In the genomic region with DNA sequence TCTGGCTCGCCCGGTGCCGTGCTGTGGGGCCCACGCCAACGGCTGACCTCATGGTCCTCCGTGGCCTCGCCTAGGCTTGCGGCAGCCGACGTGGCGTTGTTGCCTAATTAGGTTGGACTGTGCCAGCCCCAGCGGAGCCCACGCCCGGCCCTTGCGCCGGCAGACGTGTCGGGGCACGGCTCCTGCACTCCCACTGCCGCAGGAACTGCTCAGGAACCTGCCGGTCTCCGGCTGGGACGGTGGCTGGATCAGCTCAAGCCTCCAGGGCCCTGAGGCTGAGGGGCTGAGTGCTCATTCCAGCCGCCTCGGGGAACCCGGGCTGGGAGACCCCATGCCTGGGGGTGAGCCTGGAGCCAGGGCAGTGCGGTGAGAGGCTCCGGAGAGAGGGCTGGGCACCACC, we compare ENCODE assay signal across 23 cellular contexts. TPM values are rescaled to one million over a fixed set of nuclear protein-coding genes. Genes with fewer than 3 reads are reported as not detected.
A peak's percentile ranks its signal among the peaks of the same experiment; 100 is the strongest.
DNase-seq lines count a peak whose midpoint lies in the region; ATAC-seq and TF ChIP-seq lines count a peak whose summit lies in the region.
"Had no signal": no experiment of that assay in that cellular context is flagged by ENCODE, and none has a peak within 500 bp of the region (broad histone marks: within the 10 kb centered on the region; RNA-seq: fewer than 3 reads in every experiment).

No MANE protein-coding gene starts in this region.

- H3K4me2 ChIP-seq in mammary epithelial cell (ENCODE audit: insufficient read depth, low read depth, low read length), result peak overlapping the region; percentile 98
- H3K4me2 ChIP-seq: KMS-11 had no signal

- DNase-seq in HPDE6-E6E7 (ENCODE audit: extremely low spot score) (peak; percentile 91), mammary epithelial cell (peak; percentile 85), foreskin keratinocyte (peak; percentile 55 to 71), ureter (ENCODE audit: low spot score) (peak; percentile 69), DMS53 treated with DMSO at 0.1 percent for 48 hours (lab: John Stamatoyannopoulos, UW; ENCODE audit: unreplicated experiment) (no peak), EL (no peak)
- DNase-seq in effector memory CD8-positive, alpha-beta T cell, result no peak
- DNase-seq: CD4-positive, CD25-positive, alpha-beta regulatory T cell; DND-41; GOT3; HCEC 1CT; IMR-90; MV-4-11; NCI-H1105 treated with DMSO at 0.1 percent for 48 hours; NCI-H2081; NCI-H2171 treated with DMSO at 0.1 percent for 48 hours; NCI-H524 treated with DMSO at 0.1 percent for 48 hours; NCI-H82; Peyer's patch had no signal

- H3K4me1 ChIP-seq in mammary epithelial cell (ENCODE audit: insufficient read depth, low read length) (peaks cover 54% of the 10 kb centered on the region), foreskin keratinocyte (peaks cover 6% of the 10 kb centered on the region)
- H3K4me1 ChIP-seq: Peyer's patch, SJSA1 had no signal

- H3K27me3 ChIP-seq in mammary epithelial cell (ENCODE audit: insufficient read depth, low read length) (no peaks in the 10 kb centered on the region), foreskin keratinocyte (no peaks in the 10 kb centered on the region)
- H3K27me3 ChIP-seq: Peyer's patch had no signal

- H3K36me3 Mint-ChIP-seq in effector memory CD8-positive, alpha-beta T cell (ENCODE audit: insufficient read depth), result peaks cover 3% of the 10 kb centered on the region
- H3K36me3 Mint-ChIP-seq: CD4-positive, CD25-positive, alpha-beta regulatory T cell had no signal

- intact Hi-C loops in mammary epithelial cell (cut with micrococcal nuclease), result no loop called here

- no TSS peak for BruUV-seq in mammary epithelial cell (replicated peaks; lab: Mats Ljungman, UMichigan)

- H3K36me3 ChIP-seq in mammary epithelial cell (ENCODE audit: insufficient read depth, low read length), result no peaks in the 10 kb centered on the region
- H3K36me3 ChIP-seq: Peyer's patch, SJSA1 had no signal

- peaks cover 4 to 5% of the 10 kb centered on the region in 2 donors for H3K4me1 Mint-ChIP-seq in effector memory CD8-positive, alpha-beta T cell (ENCODE audit: low read depth in 2 of 2)
- H3K4me1 Mint-ChIP-seq: B cell; CD4-positive, CD25-positive, alpha-beta regulatory T cell had no signal

- TF ChIP-seq CTCF in mammary epithelial cell (conservative IDR thresholded peaks at IDR 0.05 in 1 of 2, IDR thresholded peaks at IDR 0.05 in 1 of 2; ENCODE audit: extremely low read depth in 1 of 2, insufficient read depth in 1 of 2, low read depth in 1 of 2, low read length in 2 of 2), result no peak
- TF ChIP-seq CTCF in foreskin keratinocyte (conservative IDR thresholded peaks at IDR 0.05), result no peak

- dilution Hi-C loops in mammary epithelial cell (cut with HindIII; ENCODE audit: low sequenced_read_pairs), result loop anchor here (10.0 kb wide), 2 partner anchors 136 to 166 kb away; no protein-coding TSS in a partner anchor

- CTCF ChIA-PET in mammary epithelial cell (lab: Charles Lee; ENCODE audit: low non-redundant PET), result no interaction called here

- H3K27ac ChIP-seq in mammary epithelial cell (ENCODE audit: insufficient read depth, low read depth, low read length), result peak overlapping the region; percentile 74
- H3K27ac ChIP-seq in foreskin keratinocyte, result peak overlapping the region; percentile 65
- H3K27ac ChIP-seq: KMS-11, Peyer's patch, SJSA1 had no signal

- peak; percentile 77 for ATAC-seq in foreskin keratinocyte
- no peak for ATAC-seq in effector memory CD8-positive, alpha-beta T cell (replicated peaks)
- ATAC-seq: Right ventricle myocardium inferior had no signal

- no peaks in the 10 kb centered on the region for H3K9me3 Mint-ChIP-seq in effector memory CD8-positive, alpha-beta T cell

- no peaks in the 10 kb centered on the region for H4K20me1 ChIP-seq in mammary epithelial cell (ENCODE audit: insufficient read depth, low read length)

- H3K4me3 ChIP-seq in mammary epithelial cell (replicated peaks in 1 of 3; ENCODE audit: insufficient read depth in 1 of 3, low read depth in 2 of 3, low read length in 3 of 3), result peak overlapping the region; percentile 70 to 83 (median 75)
- H3K4me3 ChIP-seq: Peyer's patch, SJSA1 had no signal

- peak overlapping the region; percentile 70 for H3K9ac ChIP-seq in mammary epithelial cell (ENCODE audit: insufficient read depth, low read length)
- H3K9ac ChIP-seq: KMS-11 had no signal

- peaks cover 4% of the 10 kb centered on the region for H3K9me3 ChIP-seq in mammary epithelial cell (replicated peaks; ENCODE audit: insufficient read depth, low read length)

- peak overlapping the region; percentile 78 for H2AFZ ChIP-seq in mammary epithelial cell (ENCODE audit: low read depth, low read length)

- under 1% methylated on average over 19 of the region's 28 CpGs for WGBS in mammary epithelial cell (ENCODE audit: low coverage, missing lambda C conversion rate)

- in situ Hi-C loops in mammary epithelial cell (cut with MboI; ENCODE audit: low sequenced_read_pairs in 2 of 2), result loop anchor here in 1 of 2 donors (10.0 kb wide), 2 partner anchors 116 to 996 kb away; no protein-coding TSS in a partner anchor

- H3K79me2 ChIP-seq in mammary epithelial cell (ENCODE audit: insufficient read depth, low read length), result peaks cover 51% of the 10 kb centered on the region

- H3K27me3 Mint-ChIP-seq in effector memory CD8-positive, alpha-beta T cell, result no peaks in the 10 kb centered on the region
- H3K27me3 Mint-ChIP-seq: B cell; CD4-positive, CD25-positive, alpha-beta regulatory T cell had no signal

- H3K4me3 Mint-ChIP-seq in effector memory CD8-positive, alpha-beta T cell, result no peak overlapping the region
- H3K4me3 Mint-ChIP-seq: B cell; CD4-positive, CD25-positive, alpha-beta regulatory T cell had no signal

- no peak overlapping the region for H3K27ac Mint-ChIP-seq in effector memory CD8-positive, alpha-beta T cell
- H3K27ac Mint-ChIP-seq: B cell; CD4-positive, CD25-positive, alpha-beta regulatory T cell had no signal

RNA-seq across cellular contexts. Expression of gene PEX10, which starts 16.1 kb away (rescaled TPM):
- 10 to 100 TPM; 29.5 to 32.8 TPM for total RNA-seq in mammary epithelial cell
- polyA plus RNA-seq in mammary epithelial cell, result 22.4 TPM
- 10.7 TPM for polyA minus RNA-seq in mammary epithelial cell
- total RNA-seq in foreskin keratinocyte, result 28.5 and 31.1 TPM in 2 replicates
- 27.1 and 27.7 TPM in 2 replicates for polyA plus RNA-seq in foreskin keratinocyte
- 30.7 TPM for total RNA-seq in ureter

RNA-seq across cellular contexts. Expression of gene RER1, which starts 36.8 kb away (rescaled TPM):
- 100 to 1,000 TPM in 1 of 2 donors, 10 to 100 TPM in 1; 45.5 to 162 TPM for total RNA-seq in mammary epithelial cell
- 131 TPM for polyA plus RNA-seq in mammary epithelial cell
- 246 TPM for polyA minus RNA-seq in mammary epithelial cell
- 140 and 161 TPM in 2 replicates for total RNA-seq in foreskin keratinocyte
- polyA plus RNA-seq in foreskin keratinocyte, result 205 and 223 TPM in 2 replicates
- total RNA-seq in ureter, result 141 TPM

RNA-seq across cellular contexts. Expression of gene MORN1, which starts 37.1 kb away (rescaled TPM):
- 10 to 100 TPM in 1 of 2 donors, 1 to 10 TPM in 1; 9.8 to 12.8 TPM for total RNA-seq in mammary epithelial cell
- polyA plus RNA-seq in mammary epithelial cell, result 4.0 TPM
- 9.5 TPM for polyA minus RNA-seq in mammary epithelial cell
- 5.3 and 5.9 TPM in 2 replicates for total RNA-seq in foreskin keratinocyte
- polyA plus RNA-seq in foreskin keratinocyte, result 2.1 and 2.2 TPM in 2 replicates
- total RNA-seq in ureter, result 19.0 TPM

RNA-seq across cellular contexts. Expression of gene PLCH2, which starts 47.6 kb away (rescaled TPM):
- total RNA-seq in mammary epithelial cell (100 to 1,000 TPM; 113 to 157 TPM), foreskin keratinocyte (132 and 148 TPM in 2 replicates), ureter (90.0 TPM)
- polyA plus RNA-seq in mammary epithelial cell (56.2 TPM), foreskin keratinocyte (78.0 and 89.4 TPM in 2 replicates)
- 36.6 TPM for polyA minus RNA-seq in mammary epithelial cell

Comparison
In these comparisons a context has a peak if more than half of its experiments do, and no peak if none do; other contexts are left out.
1. DNase-seq: peak in HPDE6-E6E7 (single experiment), mammary epithelial cell (single experiment), foreskin keratinocyte (2 of 2) and ureter (single experiment); none in DMS53 treated with DMSO at 0.1 percent for 48 hours (single experiment), effector memory CD8-positive, alpha-beta T cell (0 of 3) and EL (single experiment).